In the genomic region with DNA sequence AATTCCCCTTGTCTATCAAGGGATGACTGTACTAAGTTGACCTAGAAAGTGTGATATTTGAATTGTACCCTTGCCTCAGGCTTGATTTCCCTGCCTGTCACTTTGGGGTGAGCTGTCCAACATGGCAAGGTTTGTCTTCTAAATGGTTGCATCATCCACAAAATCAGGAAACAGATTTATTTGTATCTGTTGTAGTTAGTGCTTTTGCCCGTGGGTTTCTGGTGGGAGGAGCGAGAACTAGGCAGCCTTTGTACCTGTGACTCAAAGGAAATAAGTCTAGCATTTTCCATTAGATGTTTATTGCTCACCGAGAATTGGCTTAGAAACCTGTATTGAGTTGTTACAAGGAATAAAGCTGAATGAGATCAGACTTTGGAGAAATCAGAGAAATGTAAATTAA, we compare ENCODE assay signal across 23 cellular contexts.
DNase-seq lines count a peak whose midpoint lies in the region; ATAC-seq, FAIRE-seq and TF ChIP-seq lines count a peak whose summit lies in the region.
"Had no signal": no experiment of that assay in that cellular context is flagged by ENCODE, and none has a peak within 500 bp of the region (broad histone marks: within the 10 kb centered on the region; RNA-seq: fewer than 3 reads in every experiment).

No MANE protein-coding gene starts in this region.

- H3K9me3 ChIP-seq in breast epithelium = no peaks in the 10 kb centered on the region
- no peaks in the 10 kb centered on the region for H3K9me3 ChIP-seq in transverse colon
- no peaks in the 10 kb centered on the region for H3K9me3 ChIP-seq in CD8-positive, alpha-beta memory T cell (ENCODE audit: low read length)
- H3K9me3 ChIP-seq: BLaER1 treated with 17β-estradiol and CSF1 and Interleukin-3, amounts not matched to agents 10 nM and 100 nM; pancreas had no signal

- CTCF ChIA-PET in MCF 10A (lab: Yijun Ruan, JAX) = interaction anchor here (0.9 to 1.2 kb wide), 2 partner anchors 48 to 681 kb away, joined by 3 to 5 read pairs; a partner anchor contains a TSS
- CTCF ChIA-PET in CD8-positive, alpha-beta memory T cell (lab: Charles Lee) = no interaction called here

- intact Hi-C loops in MCF 10A (cut with micrococcal nuclease) = no loop called here
- intact Hi-C loops in breast epithelium (cut with DNase I; ENCODE audit: low total_unique reads) = no loop called here
- intact Hi-C loops in transverse colon (cut with DNase I; ENCODE audit: low total_unique reads) = no loop called here

- H3K4me3 Mint-ChIP-seq in MCF 10A (ENCODE audit: unreplicated experiment) = no peak overlapping the region
- no peak overlapping the region for H3K4me3 Mint-ChIP-seq in CD8-positive, alpha-beta memory T cell
- H3K4me3 Mint-ChIP-seq: activated naive CD8-positive, alpha-beta T cell treated with anti-CD3 and anti-CD28 coated beads, Interleukin-2, amount 10 ng/mL, durations not matched to agents 7 days and 5 days; mesothelial cell of epicardium; natural killer cell had no signal

- no TSS peak for BruUV-seq in MCF 10A (replicated peaks; lab: Mats Ljungman, UMichigan)

- H3K36me3 ChIP-seq in breast epithelium = no peaks in the 10 kb centered on the region
- H3K36me3 ChIP-seq in transverse colon = no peaks in the 10 kb centered on the region
- no peaks in the 10 kb centered on the region for H3K36me3 ChIP-seq in CD8-positive, alpha-beta memory T cell (ENCODE audit: insufficient read depth, low read length)
- H3K36me3 ChIP-seq: BLaER1 treated with 17β-estradiol and CSF1 and Interleukin-3, amounts not matched to agents 10 nM and 100 nM; brain microvascular endothelial cell; pancreas had no signal

- TF ChIP-seq POLR2A in breast epithelium (IDR thresholded peaks at IDR 0.05) (no peak), transverse colon (IDR thresholded peaks at IDR 0.05) (no peak), H54 (IDR thresholded peaks at IDR 0.05; ENCODE audit: low read depth, low read length) (no peak)

- no peak for TF ChIP-seq EP300 in transverse colon (IDR thresholded peaks at IDR 0.05; ENCODE audit: low read depth)

- DNase-seq in MCF 10A (ENCODE audit: unreplicated experiment) (peak; percentile 44), breast epithelium (ENCODE audit: low spot score in 2 of 2) (no peak), SW480 (ENCODE audit: low spot score) (peak; percentile 30), transverse colon (peak; percentile 47), H54 (ENCODE audit: insufficient read length, low spot score) (no peak), SKM-1 treated with dmso at 0.1 percent for 144 hours (lab: John Stamatoyannopoulos, UW; ENCODE audit: unreplicated experiment) (no peak)
- DNase-seq in CD8-positive, alpha-beta memory T cell = no peak
- DNase-seq: activated CD4-positive, CD25-positive, alpha-beta regulatory T cell; activated naive CD8-positive, alpha-beta T cell treated with anti-CD3 and anti-CD28 coated beads, Interleukin-2, amount 10 ng/mL, durations not matched to agents 7 days and 5 days; head of caudate nucleus; natural killer cell; NCI-H1694 treated with DMSO at 0.1 percent for 48 hours; NCI-H2171 treated with DMSO at 0.1 percent for 48 hours; pancreas; right cardiac atrium; T1000 had no signal

- TF ChIP-seq CTCF in MCF 10A (IDR thresholded peaks at IDR 0.05; ENCODE audit: unreplicated experiment) (no peak), breast epithelium (IDR thresholded peaks at IDR 0.05) (no peak), transverse colon (IDR thresholded peaks at IDR 0.05) (no peak)

- peak; percentile 37 for ATAC-seq in esophagus mucosa
- ATAC-seq: K562, natural killer cell had no signal

- POLR2A ChIA-PET in MCF 10A (lab: Yijun Ruan, JAX) = no interaction called here
- POLR2A ChIA-PET in CD8-positive, alpha-beta memory T cell (lab: Charles Lee) = no interaction called here

- FAIRE-seq in H54 (lab: Jason Lieb, UNC) = no peak
- FAIRE-seq: D721Med, GM19239, K562, pancreas had no signal

- H3K4me1 ChIP-seq in breast epithelium (no peaks in the 10 kb centered on the region), transverse colon (peaks cover 0 to 41% (median 3%) of the 10 kb centered on the region in 4 donors)
- no peaks in the 10 kb centered on the region for H3K4me1 ChIP-seq in CD8-positive, alpha-beta memory T cell (ENCODE audit: insufficient read depth, low read length)
- H3K4me1 ChIP-seq: pancreas had no signal

- peaks cover 23% of the 10 kb centered on the region for H3K4me1 Mint-ChIP-seq in MCF 10A (ENCODE audit: insufficient read depth, unreplicated experiment)
- H3K4me1 Mint-ChIP-seq in CD8-positive, alpha-beta memory T cell = no peaks in the 10 kb centered on the region
- H3K4me1 Mint-ChIP-seq: activated naive CD8-positive, alpha-beta T cell treated with anti-CD3 and anti-CD28 coated beads, Interleukin-2, amount 10 ng/mL, durations not matched to agents 7 days and 5 days had no signal

- no peaks in the 10 kb centered on the region for H3K36me3 Mint-ChIP-seq in MCF 10A (ENCODE audit: insufficient read depth, unreplicated experiment)
- H3K36me3 Mint-ChIP-seq in CD8-positive, alpha-beta memory T cell = no peaks in the 10 kb centered on the region
- H3K36me3 Mint-ChIP-seq: activated naive CD8-positive, alpha-beta T cell treated with anti-CD3 and anti-CD28 coated beads, Interleukin-2, amount 10 ng/mL, durations not matched to agents 7 days and 5 days; mesothelial cell of epicardium; natural killer cell had no signal

- H3K27me3 Mint-ChIP-seq in MCF 10A (ENCODE audit: insufficient read depth, unreplicated experiment) = no peaks in the 10 kb centered on the region
- peaks cover 0 to 3% of the 10 kb centered on the region in 2 donors for H3K27me3 Mint-ChIP-seq in CD8-positive, alpha-beta memory T cell
- H3K27me3 Mint-ChIP-seq: activated naive CD8-positive, alpha-beta T cell treated with anti-CD3 and anti-CD28 coated beads, Interleukin-2, amount 10 ng/mL, durations not matched to agents 7 days and 5 days had no signal

- no peaks in the 10 kb centered on the region for H3K27me3 ChIP-seq in breast epithelium
- H3K27me3 ChIP-seq in transverse colon = no peaks in the 10 kb centered on the region
- H3K27me3 ChIP-seq in CD8-positive, alpha-beta memory T cell (ENCODE audit: insufficient read depth, low read length, poor library complexity, severe bottlenecking) = no peaks in the 10 kb centered on the region
- H3K27me3 ChIP-seq: BLaER1 treated with 17β-estradiol and CSF1 and Interleukin-3, amounts not matched to agents 10 nM and 100 nM; brain microvascular endothelial cell; pancreas had no signal

- H3K4me3 ChIP-seq in breast epithelium (no peak overlapping the region), transverse colon (no peak overlapping the region)
- no peak overlapping the region for H3K4me3 ChIP-seq in CD8-positive, alpha-beta memory T cell (ENCODE audit: low read length)
- H3K4me3 ChIP-seq: BLaER1 treated with 17β-estradiol and CSF1 and Interleukin-3, amounts not matched to agents 10 nM and 100 nM; K562; pancreas had no signal

- in situ Hi-C loops in transverse colon (cut with MboI; ENCODE audit: low pct_ligation_motif_present in 1 of 4, low pct_unique_long_range_greater_than_20kb in 1 of 4, low sequenced_read_pairs in 3 of 4) = no loop called here

- H3K27ac Mint-ChIP-seq in MCF 10A (ENCODE audit: low read depth, unreplicated experiment) = no peak overlapping the region
- no peak overlapping the region for H3K27ac Mint-ChIP-seq in CD8-positive, alpha-beta memory T cell
- H3K27ac Mint-ChIP-seq: activated naive CD8-positive, alpha-beta T cell treated with anti-CD3 and anti-CD28 coated beads, Interleukin-2, amount 10 ng/mL, durations not matched to agents 7 days and 5 days; mesothelial cell of epicardium; natural killer cell had no signal

- H3K27ac ChIP-seq in breast epithelium = no peak overlapping the region
- peak overlapping the region in 3 of 4 donors; percentile 32 to 52 (median 41) for H3K27ac ChIP-seq in transverse colon
- H3K27ac ChIP-seq in CD8-positive, alpha-beta memory T cell (ENCODE audit: low read depth, low read length) = no peak overlapping the region
- H3K27ac ChIP-seq: BLaER1 treated with 17β-estradiol and CSF1 and Interleukin-3, amounts not matched to agents 10 nM and 100 nM; brain microvascular endothelial cell; pancreas had no signal

- 25 to 58% methylated on average over 3 of the region's 3 CpGs for WGBS in transverse colon (ENCODE audit: low coverage in 1 of 2), 2 donors

- peaks cover 7% of the 10 kb centered on the region for H3K9me3 Mint-ChIP-seq in MCF 10A (ENCODE audit: unreplicated experiment)
- peaks cover 0 to 8% (median 2%) of the 10 kb centered on the region in 5 donors for H3K9me3 Mint-ChIP-seq in CD8-positive, alpha-beta memory T cell
- H3K9me3 Mint-ChIP-seq: activated naive CD8-positive, alpha-beta T cell treated with anti-CD3 and anti-CD28 coated beads, Interleukin-2, amount 10 ng/mL, durations not matched to agents 7 days and 5 days; natural killer cell had no signal

Comparison
In these comparisons a context has a peak if more than half of its experiments do, and no peak if none do; other contexts are left out.
1. DNase-seq: peak in MCF 10A (single experiment), SW480 (single experiment) and transverse colon (single experiment); none in breast epithelium (0 of 2), H54 (single experiment), SKM-1 treated with dmso at 0.1 percent for 144 hours (single experiment) and CD8-positive, alpha-beta memory T cell (0 of 5).
2. H3K27ac ChIP-seq: peak in transverse colon (3 of 4); none in breast epithelium (0 of 2) and CD8-positive, alpha-beta memory T cell (single experiment).